In the genomic region with DNA sequence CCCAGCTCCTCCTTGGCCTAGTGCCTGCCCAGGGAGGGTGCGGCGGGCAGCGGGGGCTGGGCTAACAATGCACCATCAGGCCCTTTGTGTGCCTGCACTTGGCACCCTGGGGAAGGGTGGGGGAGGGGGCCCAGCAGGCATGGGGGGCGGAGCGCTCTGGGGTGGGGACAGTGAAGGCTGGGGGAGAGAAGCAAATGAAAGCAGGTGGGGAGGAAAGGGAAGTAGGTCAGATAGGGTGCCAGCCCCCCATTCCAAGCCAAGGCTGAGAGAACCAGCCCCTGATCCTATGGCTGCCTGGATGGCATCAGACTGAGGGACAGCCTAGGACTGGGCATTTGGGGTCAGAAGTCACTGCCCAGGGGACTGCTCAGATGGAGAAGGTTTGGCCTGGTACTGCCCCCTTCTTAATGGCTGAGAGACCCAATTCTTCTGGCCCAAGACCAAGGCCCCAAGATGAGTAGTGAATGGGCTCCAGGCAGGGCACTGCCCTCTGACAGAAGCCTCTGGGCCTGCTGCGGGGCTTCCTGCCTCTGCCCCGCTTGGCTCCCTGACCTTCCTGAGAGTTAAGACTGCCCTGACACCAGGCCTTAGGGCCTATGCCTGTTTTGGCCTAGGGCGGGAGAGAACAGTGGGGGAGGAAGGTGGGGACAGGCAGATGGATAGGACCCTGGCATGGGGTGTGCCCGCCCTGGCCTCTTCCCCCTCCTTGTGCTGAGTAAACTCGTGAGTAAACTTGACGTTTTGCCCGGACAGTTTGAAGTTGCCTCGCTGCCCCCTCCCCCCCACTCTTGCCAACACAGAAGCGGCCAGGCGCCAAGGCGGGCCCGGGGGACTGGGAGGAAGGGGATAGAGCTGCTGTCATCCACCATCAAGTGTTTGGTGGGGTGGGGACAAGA, we compare ENCODE assay signal across 8 cellular contexts. TPM values are rescaled to one million over a fixed set of nuclear protein-coding genes. Genes with fewer than 3 reads are reported as not detected.
DNase-seq lines count a peak whose midpoint lies in the region; ATAC-seq and TF ChIP-seq lines count a peak whose summit lies in the region.

No MANE protein-coding gene starts in this region.

- H3K9me3 ChIP-seq in breast epithelium = no peaks in the 10 kb centered on the region
- H3K9me3 ChIP-seq in mesenchymal stem cell (ENCODE audit: control insufficient read depth, low read length) = no peaks in the 10 kb centered on the region
- H3K9me3 ChIP-seq in upper lobe of left lung = no peaks in the 10 kb centered on the region

- H3K18ac ChIP-seq in mesenchymal stem cell (ENCODE audit: low read depth in 1 of 2, low read length in 2 of 2) = no peak overlapping the region

- H2BK120ac ChIP-seq in mesenchymal stem cell (ENCODE audit: low read depth, low read length) = no peak overlapping the region

- H3K27me3 ChIP-seq in breast epithelium (no peaks in the 10 kb centered on the region), mesenchymal stem cell (ENCODE audit: control insufficient read depth in 1 of 2, insufficient read depth in 1 of 2, low read length in 2 of 2) (no peaks in the 10 kb centered on the region), upper lobe of left lung (no peaks in the 10 kb centered on the region)

- peak in 1 of 2 donors; percentile 1 for ATAC-seq in upper lobe of left lung (ENCODE audit: low FRiP score in 2 of 2)

- peak overlapping the region; percentile 14 for H2AK5ac ChIP-seq in mesenchymal stem cell (ENCODE audit: low read length, severe bottlenecking)

- H2BK5ac ChIP-seq in mesenchymal stem cell (ENCODE audit: low read depth, low read length, poor library complexity, severe bottlenecking) = no peak overlapping the region

- peak overlapping the region; percentile 96 for H3K9ac ChIP-seq in mesenchymal stem cell (ENCODE audit: low read length)

- peak; percentile 31 for DNase-seq in stimulated activated CD4-positive, alpha-beta T cell treated with anti-CD3 and anti-CD28 coated beads, Interleukin-4, amount 100 ng/mL, for 24 hours
- no peak for DNase-seq in stimulated activated CD4-positive, alpha-beta T cell treated with anti-CD3 and anti-CD28 coated beads, Interleukin-2, amount 100 ng/mL, for 24 hours
- DNase-seq in breast epithelium (ENCODE audit: low spot score in 2 of 2) (peak; percentile 62 to 76), mesenchymal stem cell (no peak), upper lobe of left lung (peak; percentile 85 to 93), iPS-NIHi11 (ENCODE audit: low spot score) (no peak), NCI-H1694 treated with DMSO at 0.1 percent for 48 hours (lab: John Stamatoyannopoulos, UW) (no peak), GOT3 (lab: John Stamatoyannopoulos, UW) (no peak)

- H3K4me2 ChIP-seq in mesenchymal stem cell (ENCODE audit: low read length, poor library complexity, severe bottlenecking) = no peak overlapping the region

- peak overlapping the region in 1 of 2 experiments; percentile 12 for H2BK12ac ChIP-seq in mesenchymal stem cell (ENCODE audit: low read length in 2 of 2)

- H3K4ac ChIP-seq in mesenchymal stem cell (ENCODE audit: low read depth in 1 of 2, low read length in 2 of 2) = no peak overlapping the region

- no peak overlapping the region for H4K8ac ChIP-seq in mesenchymal stem cell (ENCODE audit: low read length)

- H3K27ac ChIP-seq in breast epithelium (peak overlapping the region; percentile 98 to 99), mesenchymal stem cell (ENCODE audit: low read length, poor library complexity, severe bottlenecking) (no peak overlapping the region), upper lobe of left lung (peak overlapping the region; percentile 93 to 100 (median 96))

- no peak overlapping the region for H2AFZ ChIP-seq in mesenchymal stem cell (ENCODE audit: low read depth, low read length)

- H3K4me3 ChIP-seq in breast epithelium (peak overlapping the region; percentile 89 to 95 (median 89)), mesenchymal stem cell (ENCODE audit: insufficient read depth in 1 of 2, low read depth in 1 of 2, low read length in 2 of 2) (peak overlapping the region in 1 of 2 experiments; percentile 44), upper lobe of left lung (peak overlapping the region in 3 of 4 donors; percentile 90 to 94 (median 94))

- no peak overlapping the region for H2BK15ac ChIP-seq in mesenchymal stem cell (ENCODE audit: low read depth, poor library complexity, severe bottlenecking)

- peak overlapping the region; percentile 45 for H4K91ac ChIP-seq in mesenchymal stem cell (ENCODE audit: low read length)

- H3K36me3 ChIP-seq in breast epithelium (no peaks in the 10 kb centered on the region), mesenchymal stem cell (ENCODE audit: control insufficient read depth in 1 of 2, insufficient read depth in 2 of 2, low read depth in 1 of 2, low read length in 2 of 2) (peaks cover 3 to 48% of the 10 kb centered on the region in 2 experiments), upper lobe of left lung (no peaks in the 10 kb centered on the region)

- intact Hi-C loops in breast epithelium (cut with DNase I; ENCODE audit: low total_unique reads) = no loop called here

- H3K23ac ChIP-seq in mesenchymal stem cell (ENCODE audit: low read length in 2 of 2) = no peak overlapping the region

- TF ChIP-seq POLR2A in breast epithelium (IDR thresholded peaks at IDR 0.05) (no peak), upper lobe of left lung (IDR thresholded peaks at IDR 0.05) (peak in 1 of 4 donors; percentile 59)

- H3K4me1 ChIP-seq in breast epithelium = peaks cover 16 to 34% of the 10 kb centered on the region in 2 donors
- H3K4me1 ChIP-seq in mesenchymal stem cell (ENCODE audit: control insufficient read depth, insufficient read depth, low read depth, low read length) = peaks cover 31% of the 10 kb centered on the region
- peaks cover 45 to 70% (median 65%) of the 10 kb centered on the region in 4 donors for H3K4me1 ChIP-seq in upper lobe of left lung

- peak in 1 of 4 donors; percentile 11 for TF ChIP-seq EP300 in upper lobe of left lung (IDR thresholded peaks at IDR 0.05)

- H3K79me1 ChIP-seq in mesenchymal stem cell (replicated peaks; ENCODE audit: low read length, poor library complexity, severe bottlenecking) = peaks cover 27% of the 10 kb centered on the region

- no peak overlapping the region for H3K14ac ChIP-seq in mesenchymal stem cell (ENCODE audit: low read length in 2 of 2)

- 95% methylated on average over 8 of the region's 17 CpGs for WGBS in mesenchymal stem cell
- 22 to 32% methylated on average over 10 to 14 of the region's 17 CpGs for WGBS in upper lobe of left lung, 2 donors

- no peak for TF ChIP-seq CTCF in breast epithelium (IDR thresholded peaks at IDR 0.05)
- no peak for TF ChIP-seq CTCF in upper lobe of left lung (IDR thresholded peaks at IDR 0.05)

RNA-seq across cellular contexts. Expression of gene ZBTB7B, which starts 2.7 kb away (rescaled TPM):
- total RNA-seq in breast epithelium (10 to 100 TPM; 45.6 to 82.5 (median 53.4) TPM), upper lobe of left lung (10 to 100 TPM; 43.9 to 88.2 (median 66.2) TPM)
- polyA plus RNA-seq in mesenchymal stem cell (2013, experiment 1 of 2) = 18.3 TPM
- polyA plus RNA-seq in mesenchymal stem cell (2013, experiment 2 of 2) = 18.3 TPM

RNA-seq across cellular contexts. Expression of gene LENEP, which starts 11.9 kb away (rescaled TPM):
- not detected for total RNA-seq in breast epithelium
- polyA plus RNA-seq in mesenchymal stem cell (2013, experiment 1 of 2) = not detected
- not detected for polyA plus RNA-seq in mesenchymal stem cell (2013, experiment 2 of 2)
- 1 to 10 TPM in 1 of 6 donors, under 1 TPM in 1, not detected in 4; 0.57 to 1.0 TPM for total RNA-seq in upper lobe of left lung

RNA-seq across cellular contexts. Expression of gene FLAD1, which starts 22.2 kb away (rescaled TPM):
- total RNA-seq in breast epithelium (10 to 100 TPM; 27.0 to 42.7 (median 39.3) TPM), upper lobe of left lung (10 to 100 TPM; 15.6 to 62.9 (median 29.8) TPM)
- 26.7 TPM for polyA plus RNA-seq in mesenchymal stem cell (2013, experiment 1 of 2)
- polyA plus RNA-seq in mesenchymal stem cell (2013, experiment 2 of 2) = 26.3 TPM

RNA-seq across cellular contexts. Expression of gene DCST2, which starts 28.3 kb away (rescaled TPM):
- total RNA-seq in breast epithelium (1 to 10 TPM in 2 of 3 donors, under 1 TPM in 1; 0.48 to 4.4 (median 3.3) TPM), upper lobe of left lung (1 to 10 TPM in 4 of 6 donors, under 1 TPM in 2; 0.49 to 2.1 (median 1.1) TPM)
- 0.07 TPM for polyA plus RNA-seq in mesenchymal stem cell (2013, experiment 1 of 2)
- 0.08 TPM for polyA plus RNA-seq in mesenchymal stem cell (2013, experiment 2 of 2)

RNA-seq across cellular contexts. Expression of gene DCST1, which starts 28.3 kb away (rescaled TPM):
- total RNA-seq in breast epithelium (under 1 TPM; 0.16 to 0.66 (median 0.44) TPM), upper lobe of left lung (under 1 TPM in 1 of 6 donors, not detected in 5; 0.89 TPM)
- polyA plus RNA-seq in mesenchymal stem cell (2013, experiment 1 of 2) = not detected
- not detected for polyA plus RNA-seq in mesenchymal stem cell (2013, experiment 2 of 2)

Comparison
In these comparisons a context has a peak if more than half of its experiments do, and no peak if none do; other contexts are left out.
1. DNase-seq: peak in stimulated activated CD4-positive, alpha-beta T cell treated with anti-CD3 and anti-CD28 coated beads, Interleukin-4, amount 100 ng/mL, for 24 hours (single experiment), breast epithelium (2 of 2) and upper lobe of left lung (2 of 2); none in stimulated activated CD4-positive, alpha-beta T cell treated with anti-CD3 and anti-CD28 coated beads, Interleukin-2, amount 100 ng/mL, for 24 hours (0 of 2), mesenchymal stem cell (single experiment), iPS-NIHi11 (single experiment), NCI-H1694 treated with DMSO at 0.1 percent for 48 hours (single experiment) and GOT3 (single experiment).